In genomic region chr21:45834026-45834715, GRCh38 we compare ENCODE assay signal across 13 cellular contexts.
DNase-seq lines count a peak whose midpoint lies in the region; ATAC-seq and TF ChIP-seq lines count a peak whose summit lies in the region.
"Had no signal": no experiment of that assay in that cellular context is flagged by ENCODE, and none has a peak within 500 bp of the region (broad histone marks: within the 10 kb centered on the region; RNA-seq: fewer than 3 reads in every experiment).

No MANE protein-coding gene starts in this region.

- peaks cover 5% of the 10 kb centered on the region for H3K9me3 Mint-ChIP-seq in type B pancreatic cell
- peaks cover 8% of the 10 kb centered on the region for H3K9me3 Mint-ChIP-seq in MCF 10A (ENCODE audit: unreplicated experiment)
- H3K9me3 Mint-ChIP-seq: CD4-positive, alpha-beta memory T cell; HFFc6 had no signal

- DNase-seq in Right ventricle myocardium superior (no peak), left ventricle myocardium superior (no peak), mesenteric fat pad (ENCODE audit: low spot score) (peak; percentile 83), type B pancreatic cell (ENCODE audit: extremely low spot score, unreplicated experiment) (peak; percentile 66), NCI-H2107 (lab: John Stamatoyannopoulos, UW) (no peak), MCF 10A (ENCODE audit: unreplicated experiment) (no peak)
- DNase-seq in activated CD8-positive, alpha-beta memory T cell treated with anti-CD3 and anti-CD28 coated beads, Interleukin-2, amount 50 U/mL, for 48 hours, result peak; percentile 36
- DNase-seq: CD4-positive, alpha-beta memory T cell; DMS79; HCEC 1CT; HFFc6 had no signal

- no peak overlapping the region for H3K4me3 Mint-ChIP-seq in type B pancreatic cell
- H3K4me3 Mint-ChIP-seq in MCF 10A (ENCODE audit: unreplicated experiment), result no peak overlapping the region
- H3K4me3 Mint-ChIP-seq: B cell; CD4-positive, alpha-beta memory T cell; HFFc6 had no signal

- ATAC-seq in Right ventricle myocardium superior (ENCODE audit: poor library complexity) (peak; percentile 26), left ventricle myocardium superior (no peak), HG03139 (IDR thresholded peaks at IDR 0.05; ENCODE audit: unreplicated experiment) (no peak)

- H3K27me3 Mint-ChIP-seq in type B pancreatic cell (no peaks in the 10 kb centered on the region), MCF 10A (ENCODE audit: insufficient read depth, unreplicated experiment) (no peaks in the 10 kb centered on the region)
- H3K27me3 Mint-ChIP-seq: B cell had no signal

- H3K27ac Mint-ChIP-seq in type B pancreatic cell, result no peak overlapping the region
- no peak overlapping the region for H3K27ac Mint-ChIP-seq in MCF 10A (ENCODE audit: low read depth, unreplicated experiment)
- H3K27ac Mint-ChIP-seq: B cell; CD4-positive, alpha-beta memory T cell; HFFc6 had no signal

- H3K4me1 Mint-ChIP-seq in type B pancreatic cell (ENCODE audit: unreplicated experiment) (peaks cover 28% of the 10 kb centered on the region), MCF 10A (ENCODE audit: insufficient read depth, unreplicated experiment) (peaks cover 4% of the 10 kb centered on the region)
- H3K4me1 Mint-ChIP-seq: B cell had no signal

- POLR2A ChIA-PET in MCF 10A (lab: Yijun Ruan, JAX), result no interaction called here

- intact Hi-C loops in Right ventricle myocardium superior (cut with DNase I) (no loop called here), left ventricle myocardium superior (cut with micrococcal nuclease) (no loop called here), MCF 10A (cut with micrococcal nuclease) (no loop called here)

- no TSS peak for BruUV-seq in MCF 10A (replicated peaks; lab: Mats Ljungman, UMichigan)

- CTCF ChIA-PET in MCF 10A (lab: Yijun Ruan, JAX), result interaction anchor here (0.6 kb wide), 1 partner anchor 15 kb away, joined by 3 read pairs; no protein-coding TSS in a partner anchor

- TF ChIP-seq CTCF in type B pancreatic cell (conservative IDR thresholded peaks at IDR 0.05) (no peak), MCF 10A (IDR thresholded peaks at IDR 0.05; ENCODE audit: unreplicated experiment) (no peak)

- no peaks in the 10 kb centered on the region for H3K36me3 Mint-ChIP-seq in type B pancreatic cell
- H3K36me3 Mint-ChIP-seq in MCF 10A (ENCODE audit: insufficient read depth, unreplicated experiment), result no peaks in the 10 kb centered on the region
- H3K36me3 Mint-ChIP-seq: CD4-positive, alpha-beta memory T cell had no signal

Comparison
In these comparisons a context has a peak if more than half of its experiments do, and no peak if none do; other contexts are left out.
1. DNase-seq: peak in activated CD8-positive, alpha-beta memory T cell treated with anti-CD3 and anti-CD28 coated beads, Interleukin-2, amount 50 U/mL, for 48 hours (single experiment), mesenteric fat pad (single experiment) and type B pancreatic cell (single experiment); none in Right ventricle myocardium superior (single experiment), left ventricle myocardium superior (single experiment), NCI-H2107 (single experiment) and MCF 10A (single experiment).